Comparison of ENCODE assay signal across 1 cellular context in the genomic region with DNA sequence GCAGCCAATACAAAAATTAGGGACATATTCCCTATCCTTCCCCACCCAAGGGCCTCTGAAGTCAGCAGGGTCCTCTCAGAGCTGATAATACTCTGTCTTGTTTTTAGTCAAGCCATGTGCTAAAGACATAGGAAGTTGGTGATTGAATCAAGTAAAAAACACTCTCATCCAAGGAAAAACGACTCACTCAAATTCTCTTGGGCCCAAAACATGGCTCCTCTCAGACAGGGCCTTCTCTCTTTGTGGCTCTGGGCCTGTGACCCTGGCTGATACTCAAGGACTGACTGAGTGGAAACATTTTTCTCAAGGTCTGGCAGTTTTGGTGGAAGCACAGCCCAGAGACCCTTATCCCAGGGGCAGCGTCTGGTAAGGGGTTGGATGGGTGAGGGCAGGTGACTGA.
TF ChIP-seq lines count a peak whose summit lies in the region.

No MANE protein-coding gene starts in this region.

TF ChIP-seq in GM23338, 12 proteins besides CTCF, POLR2A, EP300 and RAD21 (continued from another document):
- TF ChIP-seq, protein P1, sequence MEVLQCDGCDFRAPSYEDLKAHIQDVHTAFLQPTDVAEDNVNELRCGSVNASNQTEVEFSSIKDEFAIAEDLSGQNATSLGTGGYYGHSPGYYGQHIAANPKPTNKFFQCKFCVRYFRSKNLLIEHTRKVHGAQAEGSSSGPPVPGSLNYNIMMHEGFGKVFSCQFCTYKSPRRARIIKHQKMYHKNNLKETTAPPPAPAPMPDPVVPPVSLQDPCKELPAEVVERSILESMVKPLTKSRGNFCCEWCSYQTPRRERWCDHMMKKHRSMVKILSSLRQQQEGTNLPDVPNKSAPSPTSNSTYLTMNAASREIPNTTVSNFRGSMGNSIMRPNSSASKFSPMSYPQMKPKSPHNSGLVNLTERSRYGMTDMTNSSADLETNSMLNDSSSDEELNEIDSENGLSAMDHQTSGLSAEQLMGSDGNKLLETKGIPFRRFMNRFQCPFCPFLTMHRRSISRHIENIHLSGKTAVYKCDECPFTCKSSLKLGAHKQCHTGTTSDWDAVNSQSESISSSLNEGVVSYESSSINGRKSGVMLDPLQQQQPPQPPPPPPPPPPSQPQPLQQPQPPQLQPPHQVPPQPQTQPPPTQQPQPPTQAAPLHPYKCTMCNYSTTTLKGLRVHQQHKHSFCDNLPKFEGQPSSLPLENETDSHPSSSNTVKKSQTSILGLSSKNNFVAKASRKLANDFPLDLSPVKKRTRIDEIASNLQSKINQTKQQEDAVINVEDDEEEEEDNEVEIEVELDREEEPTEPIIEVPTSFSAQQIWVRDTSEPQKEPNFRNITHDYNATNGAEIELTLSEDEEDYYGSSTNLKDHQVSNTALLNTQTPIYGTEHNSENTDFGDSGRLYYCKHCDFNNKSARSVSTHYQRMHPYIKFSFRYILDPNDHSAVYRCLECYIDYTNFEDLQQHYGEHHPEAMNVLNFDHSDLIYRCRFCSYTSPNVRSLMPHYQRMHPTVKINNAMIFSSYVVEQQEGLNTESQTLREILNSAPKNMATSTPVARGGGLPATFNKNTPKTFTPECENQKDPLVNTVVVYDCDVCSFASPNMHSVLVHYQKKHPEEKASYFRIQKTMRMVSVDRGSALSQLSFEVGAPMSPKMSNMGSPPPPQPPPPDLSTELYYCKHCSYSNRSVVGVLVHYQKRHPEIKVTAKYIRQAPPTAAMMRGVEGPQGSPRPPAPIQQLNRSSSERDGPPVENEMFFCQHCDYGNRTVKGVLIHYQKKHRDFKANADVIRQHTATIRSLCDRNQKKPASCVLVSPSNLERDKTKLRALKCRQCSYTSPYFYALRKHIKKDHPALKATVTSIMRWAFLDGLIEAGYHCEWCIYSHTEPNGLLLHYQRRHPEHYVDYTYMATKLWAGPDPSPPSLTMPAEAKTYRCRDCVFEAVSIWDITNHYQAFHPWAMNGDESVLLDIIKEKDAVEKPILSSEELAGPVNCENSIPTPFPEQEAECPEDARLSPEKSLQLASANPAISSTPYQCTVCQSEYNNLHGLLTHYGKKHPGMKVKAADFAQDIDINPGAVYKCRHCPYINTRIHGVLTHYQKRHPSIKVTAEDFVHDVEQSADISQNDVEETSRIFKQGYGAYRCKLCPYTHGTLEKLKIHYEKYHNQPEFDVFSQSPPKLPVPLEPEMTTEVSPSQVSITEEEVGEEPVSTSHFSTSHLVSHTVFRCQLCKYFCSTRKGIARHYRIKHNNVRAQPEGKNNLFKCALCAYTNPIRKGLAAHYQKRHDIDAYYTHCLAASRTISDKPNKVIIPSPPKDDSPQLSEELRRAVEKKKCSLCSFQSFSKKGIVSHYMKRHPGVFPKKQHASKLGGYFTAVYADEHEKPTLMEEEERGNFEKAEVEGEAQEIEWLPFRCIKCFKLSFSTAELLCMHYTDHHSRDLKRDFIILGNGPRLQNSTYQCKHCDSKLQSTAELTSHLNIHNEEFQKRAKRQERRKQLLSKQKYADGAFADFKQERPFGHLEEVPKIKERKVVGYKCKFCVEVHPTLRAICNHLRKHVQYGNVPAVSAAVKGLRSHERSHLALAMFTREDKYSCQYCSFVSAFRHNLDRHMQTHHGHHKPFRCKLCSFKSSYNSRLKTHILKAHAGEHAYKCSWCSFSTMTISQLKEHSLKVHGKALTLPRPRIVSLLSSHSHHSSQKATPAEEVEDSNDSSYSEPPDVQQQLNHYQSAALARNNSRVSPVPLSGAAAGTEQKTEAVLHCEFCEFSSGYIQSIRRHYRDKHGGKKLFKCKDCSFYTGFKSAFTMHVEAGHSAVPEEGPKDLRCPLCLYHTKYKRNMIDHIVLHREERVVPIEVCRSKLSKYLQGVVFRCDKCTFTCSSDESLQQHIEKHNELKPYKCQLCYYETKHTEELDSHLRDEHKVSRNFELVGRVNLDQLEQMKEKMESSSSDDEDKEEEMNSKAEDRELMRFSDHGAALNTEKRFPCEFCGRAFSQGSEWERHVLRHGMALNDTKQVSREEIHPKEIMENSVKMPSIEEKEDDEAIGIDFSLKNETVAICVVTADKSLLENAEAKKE (CRISPR knock-in tag; IDR thresholded peaks at IDR 0.05): no peak
- TF ChIP-seq, protein P2, sequence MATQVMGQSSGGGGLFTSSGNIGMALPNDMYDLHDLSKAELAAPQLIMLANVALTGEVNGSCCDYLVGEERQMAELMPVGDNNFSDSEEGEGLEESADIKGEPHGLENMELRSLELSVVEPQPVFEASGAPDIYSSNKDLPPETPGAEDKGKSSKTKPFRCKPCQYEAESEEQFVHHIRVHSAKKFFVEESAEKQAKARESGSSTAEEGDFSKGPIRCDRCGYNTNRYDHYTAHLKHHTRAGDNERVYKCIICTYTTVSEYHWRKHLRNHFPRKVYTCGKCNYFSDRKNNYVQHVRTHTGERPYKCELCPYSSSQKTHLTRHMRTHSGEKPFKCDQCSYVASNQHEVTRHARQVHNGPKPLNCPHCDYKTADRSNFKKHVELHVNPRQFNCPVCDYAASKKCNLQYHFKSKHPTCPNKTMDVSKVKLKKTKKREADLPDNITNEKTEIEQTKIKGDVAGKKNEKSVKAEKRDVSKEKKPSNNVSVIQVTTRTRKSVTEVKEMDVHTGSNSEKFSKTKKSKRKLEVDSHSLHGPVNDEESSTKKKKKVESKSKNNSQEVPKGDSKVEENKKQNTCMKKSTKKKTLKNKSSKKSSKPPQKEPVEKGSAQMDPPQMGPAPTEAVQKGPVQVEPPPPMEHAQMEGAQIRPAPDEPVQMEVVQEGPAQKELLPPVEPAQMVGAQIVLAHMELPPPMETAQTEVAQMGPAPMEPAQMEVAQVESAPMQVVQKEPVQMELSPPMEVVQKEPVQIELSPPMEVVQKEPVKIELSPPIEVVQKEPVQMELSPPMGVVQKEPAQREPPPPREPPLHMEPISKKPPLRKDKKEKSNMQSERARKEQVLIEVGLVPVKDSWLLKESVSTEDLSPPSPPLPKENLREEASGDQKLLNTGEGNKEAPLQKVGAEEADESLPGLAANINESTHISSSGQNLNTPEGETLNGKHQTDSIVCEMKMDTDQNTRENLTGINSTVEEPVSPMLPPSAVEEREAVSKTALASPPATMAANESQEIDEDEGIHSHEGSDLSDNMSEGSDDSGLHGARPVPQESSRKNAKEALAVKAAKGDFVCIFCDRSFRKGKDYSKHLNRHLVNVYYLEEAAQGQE (IDR thresholded peaks at IDR 0.05; ENCODE audit: unreplicated experiment): no peak
- TF ChIP-seq ZNF331 (CRISPR knock-in tag; IDR thresholded peaks at IDR 0.05; ENCODE audit: low read depth): no peak
- TF ChIP-seq, protein P3, sequence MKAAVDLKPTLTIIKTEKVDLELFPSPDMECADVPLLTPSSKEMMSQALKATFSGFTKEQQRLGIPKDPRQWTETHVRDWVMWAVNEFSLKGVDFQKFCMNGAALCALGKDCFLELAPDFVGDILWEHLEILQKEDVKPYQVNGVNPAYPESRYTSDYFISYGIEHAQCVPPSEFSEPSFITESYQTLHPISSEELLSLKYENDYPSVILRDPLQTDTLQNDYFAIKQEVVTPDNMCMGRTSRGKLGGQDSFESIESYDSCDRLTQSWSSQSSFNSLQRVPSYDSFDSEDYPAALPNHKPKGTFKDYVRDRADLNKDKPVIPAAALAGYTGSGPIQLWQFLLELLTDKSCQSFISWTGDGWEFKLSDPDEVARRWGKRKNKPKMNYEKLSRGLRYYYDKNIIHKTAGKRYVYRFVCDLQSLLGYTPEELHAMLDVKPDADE (IDR thresholded peaks at IDR 0.05): no peak
- TF ChIP-seq STAT1 (IDR thresholded peaks at IDR 0.05; ENCODE audit: unreplicated experiment): no peak
- TF ChIP-seq NANOG (IDR thresholded peaks at IDR 0.05; ENCODE audit: borderline replicate concordance): no peak
- TF ChIP-seq EZH2phosphoT487 (IDR thresholded peaks at IDR 0.05; ENCODE audit: unreplicated experiment): no peak
- no peak for TF ChIP-seq EZH2 (IDR thresholded peaks at IDR 0.05; ENCODE audit: low read depth, unreplicated experiment)
- TF ChIP-seq CREB1 (CRISPR knock-in tag; IDR thresholded peaks at IDR 0.05; ENCODE audit: low read depth): no peak
- no peak for TF ChIP-seq ZNF114 (CRISPR knock-in tag; IDR thresholded peaks at IDR 0.05)
TF ChIP-seq in GM23338: peak in this region for 0.
